In the genomic region with DNA sequence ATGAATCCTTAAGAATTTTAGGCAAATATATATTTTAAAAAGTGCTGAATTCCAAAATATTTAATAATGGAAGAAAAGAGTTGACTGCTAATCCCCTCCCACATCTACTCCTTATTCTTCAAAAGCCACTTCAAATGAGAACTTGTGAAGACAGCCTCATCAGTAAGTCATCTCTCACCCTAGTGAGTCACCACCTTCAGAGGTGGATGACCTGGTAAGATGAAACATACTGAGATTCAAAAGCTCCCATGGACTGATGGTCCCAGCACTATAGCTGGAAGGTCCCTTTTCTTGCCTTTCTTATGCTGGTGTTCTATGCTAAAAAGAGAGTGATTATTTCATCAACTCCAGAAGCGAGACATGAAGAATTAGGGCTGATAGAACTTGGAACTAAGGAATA, we compare ENCODE assay signal across 14 cellular contexts. TPM values are rescaled to one million over a fixed set of nuclear protein-coding genes. Genes with fewer than 3 reads are reported as not detected.
DNase-seq lines count a peak whose midpoint lies in the region; ATAC-seq, FAIRE-seq and TF ChIP-seq lines count a peak whose summit lies in the region.
"Had no signal": no experiment of that assay in that cellular context is flagged by ENCODE, and none has a peak within 500 bp of the region (broad histone marks: within the 10 kb centered on the region; RNA-seq: fewer than 3 reads in every experiment).

No MANE protein-coding gene starts in this region.

- no peak for TF ChIP-seq RAD21 in A549 (conservative IDR thresholded peaks at IDR 0.05 in 1 of 2, IDR thresholded peaks at IDR 0.05 in 1 of 2)

- no peaks in the 10 kb centered on the region for H4K20me1 ChIP-seq in mammary epithelial cell (ENCODE audit: insufficient read depth, low read length)

- H3K4me3 ChIP-seq in A549, result no peak overlapping the region
- no peak overlapping the region for H3K4me3 ChIP-seq in mammary epithelial cell (replicated peaks in 1 of 3; ENCODE audit: insufficient read depth in 1 of 3, low read depth in 2 of 3, low read length in 3 of 3)
- H3K4me3 ChIP-seq in spleen, result no peak overlapping the region
- H3K4me3 ChIP-seq: gastrocnemius medialis, SJSA1 had no signal

- POLR2A ChIA-PET in A549 (lab: Yijun Ruan, JAX), result interaction anchor here (1.1 kb wide), 1 partner anchor 195 kb away, joined by 4 read pairs; no protein-coding TSS in a partner anchor

- H3K4me1 ChIP-seq in A549 (peaks cover 32% of the 10 kb centered on the region), mammary epithelial cell (ENCODE audit: insufficient read depth, low read length) (no peaks in the 10 kb centered on the region), spleen (no peaks in the 10 kb centered on the region)
- H3K4me1 ChIP-seq: gastrocnemius medialis had no signal

- TF ChIP-seq CTCF in A549 (IDR thresholded peaks at IDR 0.05) (no peak), mammary epithelial cell (conservative IDR thresholded peaks at IDR 0.05 in 1 of 2, IDR thresholded peaks at IDR 0.05 in 1 of 2; ENCODE audit: extremely low read depth in 1 of 2, insufficient read depth in 1 of 2, low read depth in 1 of 2, low read length in 2 of 2) (no peak), spleen (IDR thresholded peaks at IDR 0.05 in 8 of 11, conservative IDR thresholded peaks at IDR 0.05 in 3 of 11) (no peak)

- no peaks in the 10 kb centered on the region for H3K9me3 ChIP-seq in A549
- no peaks in the 10 kb centered on the region for H3K9me3 ChIP-seq in mammary epithelial cell (replicated peaks; ENCODE audit: insufficient read depth, low read length)
- peaks cover 0 to 11% (median 0%) of the 10 kb centered on the region in 8 donors for H3K9me3 ChIP-seq in spleen
- H3K9me3 ChIP-seq: gastrocnemius medialis had no signal

- BruUV-seq in mammary epithelial cell (replicated peaks; lab: Mats Ljungman, UMichigan), result no TSS peak

- no peak for TF ChIP-seq EP300 in A549 (IDR thresholded peaks at IDR 0.05)

- no peak for FAIRE-seq in A549 (lab: Jason Lieb, UNC)

- CTCF ChIA-PET in A549 (lab: Yijun Ruan, JAX) (interaction anchor here (0.6 to 5.7 kb wide), 7 partner anchors 29 to 840 kb away, joined by 3 to 96 read pairs (median 4); no protein-coding TSS in a partner anchor), mammary epithelial cell (lab: Charles Lee; ENCODE audit: low non-redundant PET) (interaction anchor here (0.5 to 0.6 kb wide), 2 partner anchors 863 to 1204 kb away, joined by 4 to 6 read pairs; no protein-coding TSS in a partner anchor)

- H3K9ac ChIP-seq in mammary epithelial cell (ENCODE audit: insufficient read depth, low read length), result no peak overlapping the region

- dilution Hi-C loops in mammary epithelial cell (cut with HindIII; ENCODE audit: low sequenced_read_pairs), result loop anchor here (5.0 kb wide), 1 partner anchor 48 kb away; no protein-coding TSS in a partner anchor

- 90% methylated on average over 1 of the region's 1 CpG for WGBS in A549 (ENCODE audit: missing lambda C conversion rate)
- 80% methylated on average over 1 of the region's 1 CpG for WGBS in mammary epithelial cell (ENCODE audit: low coverage, missing lambda C conversion rate)
- WGBS in spleen, 5 donors, result 63 to 79% (median 74%) methylated on average over 1 of the region's 1 CpG

- H3K27me3 ChIP-seq in mammary epithelial cell (ENCODE audit: insufficient read depth, low read length) (no peaks in the 10 kb centered on the region), spleen (replicated peaks in 1 of 7) (peaks cover 0 to 39% (median 0%) of the 10 kb centered on the region in 7 donors)

- intact Hi-C loops in mammary epithelial cell (cut with micrococcal nuclease) (no loop called here), spleen (cut with DNase I; ENCODE audit: low total_unique reads) (no loop called here)

- peak overlapping the region; percentile 30; the same call in 2 of the 3 replicates for H3K4me2 ChIP-seq in A549
- H3K4me2 ChIP-seq in mammary epithelial cell (ENCODE audit: insufficient read depth, low read depth, low read length), result no peak overlapping the region

- in situ Hi-C loops in mammary epithelial cell (cut with MboI; ENCODE audit: low sequenced_read_pairs in 2 of 2), result loop anchor here (10.0 kb wide), 1 partner anchor 561 kb away; no protein-coding TSS in a partner anchor
- in situ Hi-C loops in G401 (cut with HindIII; ENCODE audit: low sequenced_read_pairs), result no loop called here

- peak; percentile 21 to 32 for DNase-seq in A549 (ENCODE audit: low read depth in 1 of 2, low spot score in 1 of 2)
- peak; percentile 76 for DNase-seq in mammary epithelial cell
- DNase-seq in G401 (ENCODE audit: low spot score), result no peak
- no peak for DNase-seq in spleen
- DNase-seq: activated CD4-positive, alpha-beta T cell treated with anti-CD3 and anti-CD28 coated beads for 1 hour; activated naive CD4-positive, alpha-beta T cell treated with anti-CD3 and anti-CD28 coated beads, Interleukin-2, amount 50 U/mL, for 16 hours; gastrocnemius medialis; natural killer cell; NCI-H1436 had no signal

- no peaks in the 10 kb centered on the region for H3K79me2 ChIP-seq in mammary epithelial cell (ENCODE audit: insufficient read depth, low read length)

- peak in 1 of 2 experiments; percentile 58; a peak in 2 of 6 replicates for ATAC-seq in A549
- peak; percentile 63 for ATAC-seq in GM18519 (IDR thresholded peaks at IDR 0.05; ENCODE audit: low FRiP score, unreplicated experiment)
- ATAC-seq in HG03103 (IDR thresholded peaks at IDR 0.05; ENCODE audit: low read depth, unreplicated experiment), result peak; percentile 52
- no peak for ATAC-seq in HG03342 (IDR thresholded peaks at IDR 0.05; ENCODE audit: unreplicated experiment)
- ATAC-seq in GM19467 (IDR thresholded peaks at IDR 0.05; ENCODE audit: unreplicated experiment), result no peak
- ATAC-seq: gastrocnemius medialis, natural killer cell had no signal

- H2AFZ ChIP-seq in mammary epithelial cell (ENCODE audit: low read depth, low read length), result no peak overlapping the region

- no peak for TF ChIP-seq POLR2A in A549 (IDR thresholded peaks at IDR 0.05; ENCODE audit: low read length)
- no peak for TF ChIP-seq POLR2A in spleen (IDR thresholded peaks at IDR 0.05)

- H3K27ac ChIP-seq in A549 (peak overlapping the region in 1 of 2 experiments; percentile 42; a peak in 2 of 6 replicates), mammary epithelial cell (ENCODE audit: insufficient read depth, low read depth, low read length) (no peak overlapping the region), spleen (no peak overlapping the region)
- H3K27ac ChIP-seq: gastrocnemius medialis, SJSA1 had no signal

- H3K36me3 ChIP-seq in mammary epithelial cell (ENCODE audit: insufficient read depth, low read length) (no peaks in the 10 kb centered on the region), spleen (no peaks in the 10 kb centered on the region)
- H3K36me3 ChIP-seq: gastrocnemius medialis, SJSA1 had no signal

TF ChIP-seq in A549, 52 proteins besides CTCF, POLR2A, EP300 and RAD21:
- TF ChIP-seq HOXB5 (CRISPR knock-in tag; IDR thresholded peaks at IDR 0.05) (no peak), HOXB13 (CRISPR knock-in tag; IDR thresholded peaks at IDR 0.05; ENCODE audit: low read depth) (no peak), HDAC2 (IDR thresholded peaks at IDR 0.05) (no peak), JUNB (IDR thresholded peaks at IDR 0.05) (peak; percentile 26), PHF8 (IDR thresholded peaks at IDR 0.05; ENCODE audit: borderline replicate concordance, low read depth) (no peak), FOSL2 (IDR thresholded peaks at IDR 0.05) (no peak), FOSL2 (CRISPR knock-in tag; IDR thresholded peaks at IDR 0.05) (0 out of 2 replicates have a peak, but pooled peaks have one; percentile 39), SMC3 (IDR thresholded peaks at IDR 0.05) (no peak)

RNA-seq across cellular contexts. Expression of a gene that starts 37.8 kb away (rescaled TPM):
- polyA plus RNA-seq in A549 (2011; rRNA removed) (62.1 and 103 TPM in 2 replicates), A549 (2017; fragmentation: RNase III; extraction: RNeasy Plus Mini Kit Qiagen cat#74134 plus additional on column Dnase treatment) (100 to 116 TPM (median 102 TPM) in 3 replicates), mammary epithelial cell (20.4 TPM), spleen (1 to 10 TPM; 5.2 to 7.4 (median 5.4) TPM)
- polyA plus RNA-seq in A549 (2012; cell fraction: cytosol; rRNA removed), result 28.8 and 34.1 TPM in 2 replicates
- polyA plus RNA-seq in A549 (2012; cell fraction: nucleus; rRNA removed), result 19.8 and 35.2 TPM in 2 replicates
- polyA minus RNA-seq in A549 (2011; rRNA and poly(A)+ RNA removed), result 14.4 and 16.7 TPM in 2 replicates
- total RNA-seq in mammary epithelial cell (10 to 100 TPM in 1 of 2 donors, 1 to 10 TPM in 1; 7.7 to 31.1 TPM), spleen (10 to 100 TPM in 6 of 7 donors, 1 to 10 TPM in 1; 9.0 to 15.7 (median 12.2) TPM)
- polyA minus RNA-seq in mammary epithelial cell, result 22.0 TPM
- total RNA-seq in G401 (2014; rRNA removed; shearing (Covaris generic)), result 11.0 and 16.4 TPM in 2 replicates

Comparison
In these comparisons a context has a peak if more than half of its experiments do, and no peak if none do; other contexts are left out.
1. ATAC-seq: peak in GM18519 (single experiment) and HG03103 (single experiment); none in HG03342 (single experiment) and GM19467 (single experiment).
2. DNase-seq: peak in A549 (2 of 2) and mammary epithelial cell (single experiment); none in G401 (single experiment) and spleen (single experiment).